Comparison of ENCODE assay signal across 8 cellular contexts in the genomic region with DNA sequence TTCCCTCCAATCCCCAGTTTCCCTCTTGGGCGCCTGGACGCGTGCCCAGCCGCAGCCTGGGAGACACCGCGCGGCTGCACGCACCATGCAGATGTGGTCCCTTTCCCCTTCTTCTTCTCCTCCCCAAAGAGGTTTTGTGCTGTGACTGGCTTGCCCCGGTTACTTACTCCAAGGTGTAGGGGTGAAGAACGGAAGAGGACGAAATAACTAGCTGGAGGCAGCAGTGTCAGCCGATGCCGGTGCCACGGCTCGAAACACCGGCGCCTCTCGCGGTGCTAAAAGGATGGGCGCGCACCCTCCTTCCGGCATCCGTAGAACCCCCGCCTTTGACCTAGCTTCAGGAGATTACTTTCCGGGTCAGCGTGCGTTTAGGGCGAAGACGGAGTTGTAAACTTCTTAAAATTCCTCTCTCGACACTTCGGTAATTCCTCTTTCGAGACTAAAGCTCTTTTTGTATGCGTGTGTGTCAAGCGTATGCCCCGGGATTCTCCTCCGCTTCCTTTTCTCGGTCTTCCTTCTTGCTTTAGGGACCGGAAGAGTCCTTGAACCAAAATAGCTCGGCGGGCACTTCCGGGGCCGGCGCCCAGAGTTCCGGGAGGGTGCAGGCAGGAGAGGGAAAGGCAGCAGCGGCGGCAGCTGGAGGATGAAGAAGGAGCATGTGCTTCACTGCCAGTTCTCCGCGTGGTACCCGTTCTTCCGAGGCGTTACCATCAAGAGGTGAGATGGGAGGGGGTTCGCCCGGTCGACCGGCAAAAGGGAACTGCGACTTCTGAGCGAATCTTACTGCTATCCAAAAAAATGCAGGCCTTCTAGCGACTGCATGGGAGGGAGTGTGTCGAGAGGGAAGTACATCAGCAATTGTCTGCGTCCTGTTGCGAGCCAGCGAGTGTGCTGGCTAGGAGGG. TPM values are rescaled to one million over a fixed set of nuclear protein-coding genes. Genes with fewer than 3 reads are reported as not detected.
DNase-seq lines count a peak whose midpoint lies in the region; ATAC-seq, FAIRE-seq and TF ChIP-seq lines count a peak whose summit lies in the region.

A gene with protein sequence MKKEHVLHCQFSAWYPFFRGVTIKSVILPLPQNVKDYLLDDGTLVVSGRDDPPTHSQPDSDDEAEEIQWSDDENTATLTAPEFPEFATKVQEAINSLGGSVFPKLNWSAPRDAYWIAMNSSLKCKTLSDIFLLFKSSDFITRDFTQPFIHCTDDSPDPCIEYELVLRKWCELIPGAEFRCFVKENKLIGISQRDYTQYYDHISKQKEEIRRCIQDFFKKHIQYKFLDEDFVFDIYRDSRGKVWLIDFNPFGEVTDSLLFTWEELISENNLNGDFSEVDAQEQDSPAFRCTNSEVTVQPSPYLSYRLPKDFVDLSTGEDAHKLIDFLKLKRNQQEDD (plus strand): TSS at position 586 of the 904 bp plus-strand sequence. CDS start 58 bp downstream, at position 644.
A gene (minus strand): TSS at position 289 of the 904 bp plus-strand sequence. CDS start 9,600 bp downstream, outside the sequence.

- POLR2A ChIA-PET in BJ (lab: Charles Lee): interaction anchor here (0.8 kb wide), 1 partner anchor 153 kb away, joined by 3 read pairs; a partner anchor contains a TSS

- FAIRE-seq in GM19239 (lab: Jason Lieb, UNC): peak; percentile 91

- H3K27ac ChIP-seq in cingulate gyrus (ENCODE audit: low read depth, low read length): peak within 1 kb of the TSS; percentile 93

- H3K27me3 ChIP-seq in BJ (ENCODE audit: control insufficient read depth, insufficient read depth, low read length): no peaks in the 10 kb centered on the region

- DNase-seq in BJ (ENCODE audit: low read depth) (peak; percentile 54), GM19239 (ENCODE audit: insufficient read length, low spot score) (peak; percentile 80), NCI-H510A treated with DMSO at 0.1 percent for 48 hours (lab: John Stamatoyannopoulos, UW) (peak; percentile 85), kidney tubule cell (ENCODE audit: low spot score) (peak; percentile 91)
- peak; percentile 73 to 77 for DNase-seq in activated CD4-positive, alpha-beta T cell treated with anti-CD3 and anti-CD28 coated beads for 4 hours
- peak; percentile 36 to 72 for DNase-seq in stimulated activated CD4-positive, alpha-beta T cell treated with anti-CD3 and anti-CD28 coated beads, Interleukin-1b, Interleukin-23, amount 100 ng/mL, for 1 hour (ENCODE audit: low read depth in 2 of 2)

- ATAC-seq in HG03442 (IDR thresholded peaks at IDR 0.05; ENCODE audit: unreplicated experiment): peak; percentile 86

- H3K36me3 ChIP-seq in BJ (ENCODE audit: control insufficient read depth, insufficient read depth, low read length): no peaks in the 10 kb centered on the region; the same call in 1 of the 2 replicates

- peak within 1 kb of the TSS; percentile 79 for H3K4me3 ChIP-seq in BJ (ENCODE audit: low read depth, low read length)

- CTCF ChIA-PET in BJ (lab: Yijun Ruan, JAX): interaction anchor here (0.6 to 3.4 kb wide), 4 partner anchors 11 to 461 kb away, joined by 3 to 15 read pairs (median 6); no protein-coding TSS in a partner anchor

- 0 out of 2 replicates have a peak, but pooled peaks have one; percentile 9 for TF ChIP-seq CTCF in BJ (IDR thresholded peaks at IDR 0.05; ENCODE audit: insufficient read depth, low read depth, low read length)

RNA-seq across cellular contexts. Expression of the first gene that starts in this region (rescaled TPM):
- polyA plus RNA-seq in BJ (2011; rRNA removed): 122 and 157 TPM in 2 replicates
- 80.1 and 159 TPM in 2 replicates for polyA minus RNA-seq in BJ (2011; rRNA and poly(A)+ RNA removed)

RNA-seq across cellular contexts. Expression of the second gene that starts in this region (rescaled TPM):
- polyA plus RNA-seq in BJ (2011; rRNA removed): 68.0 and 89.5 TPM in 2 replicates
- polyA minus RNA-seq in BJ (2011; rRNA and poly(A)+ RNA removed): 19.9 and 26.6 TPM in 2 replicates

Comparison
In these comparisons a context has a peak if more than half of its experiments do, and no peak if none do; other contexts are left out.
1. Peak in every context shown above with its lines: DNase-seq, ATAC-seq, H3K4me3 ChIP-seq and H3K27ac ChIP-seq.